ENCODE assay signal across 10 cellular contexts in the genomic region with DNA sequence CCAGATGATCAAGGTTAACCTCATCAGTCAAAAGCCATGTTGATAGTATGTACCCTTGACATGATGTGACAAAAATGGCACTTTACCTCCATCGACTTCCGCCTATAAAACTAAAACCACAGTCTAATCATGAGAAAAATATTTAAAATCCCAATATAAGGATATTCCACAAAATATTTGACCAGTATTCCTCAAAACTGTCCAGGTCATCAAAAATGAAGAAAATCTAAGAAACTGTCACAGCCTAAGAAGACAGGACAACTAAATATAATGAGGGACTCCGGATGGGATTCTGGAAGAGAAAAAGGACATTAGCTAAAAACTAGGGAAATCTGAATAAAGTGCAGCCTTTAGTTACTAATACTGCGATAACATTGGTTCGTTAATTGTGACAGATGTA.
"Had no signal": no experiment of that assay in that cellular context is flagged by ENCODE, and none has a peak within 500 bp of the region (broad histone marks: within the 10 kb centered on the region; RNA-seq: fewer than 3 reads in every experiment).

No MANE protein-coding gene starts in this region.

- H3K9me3 ChIP-seq: HAP-1 had no signal

- H3K36me3 Mint-ChIP-seq: IgD-negative memory B cell had no signal

- ATAC-seq: HCT116 had no signal

- H3K27ac ChIP-seq: GM23248, HL-60 had no signal

- H3K9ac ChIP-seq: GM23248 had no signal

- H3K36me3 ChIP-seq: HAP-1 had no signal

- H3K4me1 ChIP-seq: HAP-1 had no signal

- H3K27me3 Mint-ChIP-seq: IgD-negative memory B cell had no signal

- H2AFZ ChIP-seq: GM23248 had no signal

- H3K27ac Mint-ChIP-seq: HFFc6, IgD-negative memory B cell had no signal

- DNase-seq: GM23248, GOT3, H7, HFFc6, Kasumi-1, KG1 had no signal

- H3K9me3 Mint-ChIP-seq: HFFc6, IgD-negative memory B cell had no signal

- H3K4me3 Mint-ChIP-seq: HFFc6, IgD-negative memory B cell had no signal

- H3K4me3 ChIP-seq: GM23248, HAP-1 had no signal
